Comparison of ENCODE assay signal across 8 cellular contexts in the genomic region with DNA sequence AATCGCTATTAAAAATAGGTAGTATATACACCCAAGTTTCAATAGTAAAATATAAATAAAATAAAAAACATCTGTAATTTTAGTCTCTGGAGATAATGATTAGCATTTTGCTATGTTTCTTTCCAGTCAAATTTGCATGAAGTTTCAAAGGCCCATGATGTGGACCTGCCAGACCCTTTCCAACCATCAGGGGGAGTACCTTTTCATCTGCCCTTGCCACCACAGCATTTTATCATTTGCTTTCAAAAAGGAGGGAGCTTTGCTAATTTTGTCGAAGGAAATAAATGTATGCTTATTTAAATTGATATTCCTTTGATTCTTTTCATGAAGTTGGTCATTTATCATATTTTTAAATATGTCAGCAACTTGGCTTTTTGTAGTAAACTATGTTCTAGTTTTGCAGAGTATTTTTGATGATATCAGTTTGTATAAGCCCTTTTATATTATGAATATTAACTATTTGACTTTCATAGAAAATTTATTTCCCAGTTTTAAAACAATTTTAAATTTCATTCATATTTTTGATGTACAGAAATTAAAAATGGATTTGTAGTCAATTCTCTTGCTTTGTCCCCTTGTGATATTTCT.
DNase-seq lines count a peak whose midpoint lies in the region; ATAC-seq and TF ChIP-seq lines count a peak whose summit lies in the region.

No MANE protein-coding gene starts in this region.

- H3K4me1 Mint-ChIP-seq in activated CD4-positive, alpha-beta T cell treated with anti-CD3 and anti-CD28 coated beads, Interleukin-2, amount 10 ng/mL, durations not matched to agents 24 days and 14 days = no peaks in the 10 kb centered on the region

- no peaks in the 10 kb centered on the region for H3K9me3 Mint-ChIP-seq in activated CD4-positive, alpha-beta T cell treated with anti-CD3 and anti-CD28 coated beads, Interleukin-2, amount 10 ng/mL, durations not matched to agents 24 days and 14 days

- H3K9me3 ChIP-seq in SK-N-SH = no peaks in the 10 kb centered on the region

- no peak overlapping the region for H3K9ac ChIP-seq in SK-N-SH

- TF ChIP-seq CTCF in SK-N-SH (IDR thresholded peaks at IDR 0.05) = peak; percentile 73

- no peaks in the 10 kb centered on the region for H3K27me3 ChIP-seq in SK-N-SH (ENCODE audit: insufficient read depth)

- no peaks in the 10 kb centered on the region for H3K4me1 ChIP-seq in SK-N-SH (ENCODE audit: control insufficient read depth in 1 of 2, insufficient read depth in 2 of 2, low read depth in 1 of 2, low read length in 1 of 2)

- peak; percentile 54 for ATAC-seq in HG03103 (IDR thresholded peaks at IDR 0.05; ENCODE audit: low read depth, unreplicated experiment)
- no peak for ATAC-seq in GM21390 (IDR thresholded peaks at IDR 0.05; ENCODE audit: unreplicated experiment)
- ATAC-seq in HG02623 (IDR thresholded peaks at IDR 0.05; ENCODE audit: unreplicated experiment) = no peak

- H3F3A ChIP-seq in SK-N-SH (replicated peaks; ENCODE audit: insufficient read depth) = no peaks in the 10 kb centered on the region

- H3K4me2 ChIP-seq in SK-N-SH = no peak overlapping the region

- no peak overlapping the region for H3K27ac Mint-ChIP-seq in activated CD4-positive, alpha-beta T cell treated with anti-CD3 and anti-CD28 coated beads, Interleukin-2, amount 10 ng/mL, durations not matched to agents 24 days and 14 days

- peaks cover 13 to 16% of the 10 kb centered on the region in 2 experiments for H3K36me3 ChIP-seq in SK-N-SH (replicated peaks in 1 of 2; ENCODE audit: control insufficient read depth in 1 of 2, insufficient read depth in 2 of 2, low read length in 1 of 2)

- H3K4me3 ChIP-seq in SK-N-SH (ENCODE audit: low read depth in 2 of 2, low read length in 1 of 2) = no peak overlapping the region; a peak in 1 of 4 replicates

- no peak overlapping the region for H2AFZ ChIP-seq in SK-N-SH (ENCODE audit: low read depth)

- WGBS in SK-N-SH (ENCODE audit: low lambda C conversion rate) = 51% methylated on average over 2 of the region's 2 CpGs

- H3K9me2 ChIP-seq in SK-N-SH = no peaks in the 10 kb centered on the region; the same call in 1 of the 2 replicates

- H3K27me3 Mint-ChIP-seq in activated CD4-positive, alpha-beta T cell treated with anti-CD3 and anti-CD28 coated beads, Interleukin-2, amount 10 ng/mL, durations not matched to agents 24 days and 14 days = no peaks in the 10 kb centered on the region

- H3K79me2 ChIP-seq in SK-N-SH (ENCODE audit: insufficient read depth) = no peaks in the 10 kb centered on the region

- no peak overlapping the region for H3K4me3 Mint-ChIP-seq in activated CD4-positive, alpha-beta T cell treated with anti-CD3 and anti-CD28 coated beads, Interleukin-2, amount 10 ng/mL, durations not matched to agents 24 days and 14 days

- H3K27ac ChIP-seq in SK-N-SH (ENCODE audit: low read depth in 2 of 2, low read length in 1 of 2) = no peak overlapping the region

- POLR2A ChIA-PET in SK-N-SH (lab: Yijun Ruan, JAX) = no interaction called here

- CTCF ChIA-PET in SK-N-SH (lab: Yijun Ruan, JAX) = interaction anchor here (0.6 to 1.0 kb wide), 3 partner anchors 10 to 333 kb away, joined by 3 to 4 read pairs (median 3); no protein-coding TSS in a partner anchor

- TF ChIP-seq RAD21 in SK-N-SH (IDR thresholded peaks at IDR 0.05; ENCODE audit: low read length) = peak; percentile 59

- DNase-seq in activated CD4-positive, alpha-beta T cell treated with anti-CD3 and anti-CD28 coated beads, Interleukin-2, amount 10 ng/mL, durations not matched to agents 24 days and 14 days = peak; percentile 60
- DNase-seq in activated CD4-positive, alpha-beta T cell treated with anti-CD3 and anti-CD28 coated beads, Interleukin-2, amount 50 U/mL, for 1 hour = no peak
- DNase-seq in SK-N-SH = peak; percentile 42
- DNase-seq in germinal center (ENCODE audit: low spot score) = peak; percentile 54
- no peak for DNase-seq in NK-92 (lab: John Stamatoyannopoulos, UW; ENCODE audit: unreplicated experiment)

- TF ChIP-seq EP300 in SK-N-SH (IDR thresholded peaks at IDR 0.05; ENCODE audit: borderline replicate concordance in 1 of 2, low read depth in 1 of 2, low read length in 1 of 2) = no peak

- intact Hi-C loops in activated CD4-positive, alpha-beta T cell treated with anti-CD3 and anti-CD28 coated beads, Interleukin-2, amount 10 ng/mL, durations not matched to agents 24 days and 14 days (cut with micrococcal nuclease) = loop anchor here (5.0 kb wide), 1 partner anchor 898 kb away; the partner anchor contains the start of gene ABCC12

- peaks cover 19% of the 10 kb centered on the region for H3K36me3 Mint-ChIP-seq in activated CD4-positive, alpha-beta T cell treated with anti-CD3 and anti-CD28 coated beads, Interleukin-2, amount 10 ng/mL, durations not matched to agents 24 days and 14 days (ENCODE audit: low read depth)

- H4K20me1 ChIP-seq in SK-N-SH (ENCODE audit: insufficient read depth) = no peaks in the 10 kb centered on the region

TF ChIP-seq in SK-N-SH, 30 proteins besides CTCF, POLR2A, EP300 and RAD21:
- TF ChIP-seq CHD2 (IDR thresholded peaks at IDR 0.05; ENCODE audit: low read length, partially characterized antibody) (no peak), SMC3 (IDR thresholded peaks at IDR 0.05; ENCODE audit: low read depth, low read length) (peak; percentile 49)

Comparison
In these comparisons a context has a peak if more than half of its experiments do, and no peak if none do; other contexts are left out.
1. DNase-seq: peak in activated CD4-positive, alpha-beta T cell treated with anti-CD3 and anti-CD28 coated beads, Interleukin-2, amount 10 ng/mL, durations not matched to agents 24 days and 14 days (single experiment), SK-N-SH (single experiment) and germinal center (single experiment); none in activated CD4-positive, alpha-beta T cell treated with anti-CD3 and anti-CD28 coated beads, Interleukin-2, amount 50 U/mL, for 1 hour (single experiment) and NK-92 (single experiment).